Comparison of ENCODE assay signal across 8 cellular contexts in genomic region chr2:32946314-32947075, GRCh38. TPM values are rescaled to one million over a fixed set of nuclear protein-coding genes. Genes with fewer than 3 reads are reported as not detected.
DNase-seq lines count a peak whose midpoint lies in the region; ATAC-seq lines count a peak whose summit lies in the region.

Gene LTBP1 (plus strand): TSS chr2:32946953. CDS start chr2:32947325, 372 bp downstream.

- H3K27me3 ChIP-seq in mucosa of rectum (ENCODE audit: control insufficient read depth in 2 of 2, insufficient read depth in 2 of 2, low read length in 2 of 2) = no peaks in the 10 kb centered on the region

- H3K9me3 ChIP-seq in mucosa of rectum (ENCODE audit: control insufficient read depth in 2 of 2, low read length in 2 of 2) = no peaks in the 10 kb centered on the region

- peak within 1 kb of the TSS; percentile 41 to 73 for H3K9ac ChIP-seq in mucosa of rectum (ENCODE audit: low read depth in 1 of 2, low read length in 2 of 2)

- H3K27ac ChIP-seq in mucosa of rectum (ENCODE audit: low read depth in 2 of 2, low read length in 2 of 2) = peak within 1 kb of the TSS; percentile 69 to 78

- H3K4me1 ChIP-seq in mucosa of rectum (ENCODE audit: control insufficient read depth in 2 of 2, insufficient read depth in 2 of 2, low read length in 2 of 2) = peaks cover 3 to 8% of the 10 kb centered on the region in 2 donors

- DNase-seq in AG20443 (ENCODE audit: low spot score) (peak; percentile 88), NCI-H526 (lab: John Stamatoyannopoulos, UW) (peak; percentile 40 to 81), activated T-cell treated with anti-CD3 and anti-CD28 coated beads for 1 hour (ENCODE audit: low read depth) (peak; percentile 24)
- DNase-seq in stimulated activated effector memory CD8-positive, alpha-beta T cell treated with anti-CD3 and anti-CD28 coated beads, Interleukin-12 subunit alpha, Interleukin-12 subunit beta, amount 100 ng/mL, for 72 hours (ENCODE audit: low spot score in 2 of 2) = peak; percentile 36 to 75

- H3K27ac Mint-ChIP-seq in stimulated activated effector memory CD8-positive, alpha-beta T cell treated with anti-CD3 and anti-CD28 coated beads, Interleukin-12 subunit alpha, Interleukin-12 subunit beta, amount 100 ng/mL, for 72 hours = no peak within 1 kb of the TSS

- no peaks in the 10 kb centered on the region for H3K4me1 Mint-ChIP-seq in stimulated activated effector memory CD8-positive, alpha-beta T cell treated with anti-CD3 and anti-CD28 coated beads, Interleukin-12 subunit alpha, Interleukin-12 subunit beta, amount 100 ng/mL, for 72 hours

- H3K36me3 Mint-ChIP-seq in stimulated activated effector memory CD8-positive, alpha-beta T cell treated with anti-CD3 and anti-CD28 coated beads, Interleukin-12 subunit alpha, Interleukin-12 subunit beta, amount 100 ng/mL, for 72 hours = no peaks in the 10 kb centered on the region

- no peaks in the 10 kb centered on the region for H3K36me3 ChIP-seq in mucosa of rectum (ENCODE audit: control insufficient read depth in 2 of 2, insufficient read depth in 2 of 2, low read length in 2 of 2)

- H3K4me3 Mint-ChIP-seq in stimulated activated effector memory CD8-positive, alpha-beta T cell treated with anti-CD3 and anti-CD28 coated beads, Interleukin-12 subunit alpha, Interleukin-12 subunit beta, amount 100 ng/mL, for 72 hours = peak within 1 kb of the TSS; percentile 67

- no peaks in the 10 kb centered on the region for H3K9me3 Mint-ChIP-seq in stimulated activated effector memory CD8-positive, alpha-beta T cell treated with anti-CD3 and anti-CD28 coated beads, Interleukin-12 subunit alpha, Interleukin-12 subunit beta, amount 100 ng/mL, for 72 hours

- peak within 1 kb of the TSS; percentile 73 for H3K4me3 ChIP-seq in mucosa of rectum (ENCODE audit: low read length in 2 of 2)

- ATAC-seq in GM18868 (IDR thresholded peaks at IDR 0.05; ENCODE audit: unreplicated experiment) (peak; percentile 77), HG03097 (IDR thresholded peaks at IDR 0.05; ENCODE audit: low FRiP score, unreplicated experiment) (peak; percentile 73), esophagus mucosa (peak; percentile 83)
- ATAC-seq in stimulated activated effector memory CD8-positive, alpha-beta T cell treated with anti-CD3 and anti-CD28 coated beads, Interleukin-12 subunit alpha, Interleukin-12 subunit beta, amount 100 ng/mL, for 72 hours = peak; percentile 84

RNA-seq across cellular contexts. Expression of gene LTBP1, which starts in this region (rescaled TPM):
- total RNA-seq in esophagus mucosa = 33.8 TPM

Comparison
In these comparisons a context has a peak if more than half of its experiments do, and no peak if none do; other contexts are left out.
1. Peak in every context shown above with its lines: DNase-seq, ATAC-seq, H3K4me3 ChIP-seq and H3K27ac ChIP-seq.
2. DNase-seq: peak in every context shown above with its lines; median percentile 88 in AG20443; 60 in NCI-H526; 56 in stimulated activated effector memory CD8-positive, alpha-beta T cell treated with anti-CD3 and anti-CD28 coated beads, Interleukin-12 subunit alpha, Interleukin-12 subunit beta, amount 100 ng/mL, for 72 hours; 24 in activated T-cell treated with anti-CD3 and anti-CD28 coated beads for 1 hour.